7 cellular contexts compared by ENCODE assay signal in genomic region chr21:37761406-37761805, GRCh38.
DNase-seq lines count a peak whose midpoint lies in the region; ATAC-seq, FAIRE-seq and TF ChIP-seq lines count a peak whose summit lies in the region.
"Not testable (repeated sequence)": the region's sequence is repeated elsewhere in the genome, so short reads cannot be mapped to it uniquely, and the experiment has no call there.

No MANE protein-coding gene starts in this region.

- not testable (repeated sequence) for H3K4ac ChIP-seq in IMR-90 (ENCODE audit: low read depth, low read length); trophoblast cell (ENCODE audit: low read depth, low read length)

- not testable (repeated sequence) for H3K27ac ChIP-seq in IMR-90 (ENCODE audit: insufficient read depth, low read length); K562 (ENCODE audit: extremely low read depth, low read depth, low read length); endodermal cell (ENCODE audit: low read depth, low read length); HepG2 (ENCODE audit: extremely low read length, insufficient read depth, low read length); trophoblast cell (ENCODE audit: low read depth, low read length)

- DNase-seq in D721Med (ENCODE audit: insufficient read length, low spot score); GM18507 (ENCODE audit: extremely low spot score, insufficient read length, low read depth); IMR-90; K562 (ENCODE audit: extremely low read depth in 1 of 4, low spot score in 3 of 4); HepG2 (ENCODE audit: low spot score); trophoblast cell: not testable (repeated sequence)
- DNase-seq in endodermal cell: peak; percentile 1

- not testable (repeated sequence) for H2BK120ac ChIP-seq in IMR-90 (ENCODE audit: low read depth, low read length); trophoblast cell (ENCODE audit: insufficient read depth, low read length, poor library complexity)

- WGBS in IMR-90 (ENCODE audit: extremely low coverage in 2 of 2, insufficient read length in 1 of 2), 2 experiments: 93 to 100% methylated on average over 3 of the region's 4 CpGs
- WGBS in K562 (ENCODE audit: insufficient coverage, low coverage, missing lambda C conversion rate): 0% methylated on average over 4 of the region's 4 CpGs
- WGBS in endodermal cell (ENCODE audit: insufficient coverage in 1 of 2, insufficient read length in 1 of 2), 2 experiments: 79% methylated on average over 4 of the region's 4 CpGs
- WGBS in HepG2 (ENCODE audit: low lambda C conversion rate): 13% methylated on average over 4 of the region's 4 CpGs
- WGBS in trophoblast cell (ENCODE audit: extremely low coverage, insufficient coverage, insufficient read length): 100% methylated on average over 3 of the region's 4 CpGs

- not testable (repeated sequence) for H4K91ac ChIP-seq in IMR-90 (ENCODE audit: insufficient read depth, low read depth, low read length); trophoblast cell (ENCODE audit: low read depth, low read length)

- CTCF ChIA-PET in IMR-90 (lab: Yijun Ruan, JAX); K562 (lab: Yijun Ruan, JAX; ENCODE audit: low intra/inter-chr PET ratio); HepG2 (lab: Yijun Ruan, JAX; ENCODE audit: low intra/inter-chr PET ratio, low total read pairs): not testable (repeated sequence)

- not testable (repeated sequence) for H3K9me3 Mint-ChIP-seq in endodermal cell

- H3K9me1 ChIP-seq in IMR-90 (ENCODE audit: insufficient read depth, low read length); K562 (ENCODE audit: control insufficient read depth, insufficient read depth, low read length): not testable (repeated sequence)

- not testable (repeated sequence) for H3K4me2 ChIP-seq in IMR-90 (ENCODE audit: low read depth, low read length); K562 (ENCODE audit: insufficient read depth, low read length); HepG2 (ENCODE audit: low read depth, low read length); trophoblast cell (ENCODE audit: low read length)

- not testable (repeated sequence) for H3K4me1 Mint-ChIP-seq in endodermal cell

- BruUV-seq in IMR-90 (replicated peaks; lab: Mats Ljungman, UMichigan); K562 (replicated peaks; lab: Mats Ljungman, UMichigan); HepG2 (replicated peaks; lab: Mats Ljungman, UMichigan): not testable (repeated sequence)

- not testable (repeated sequence) for ATAC-seq in IMR-90 (ENCODE audit: low read depth); K562; HepG2

- dilution Hi-C loops in IMR-90 (cut with HindIII; ENCODE audit: low sequenced_read_pairs, unreplicated experiment): not testable (repeated sequence)

- not testable (repeated sequence) for H3K18ac ChIP-seq in IMR-90 (ENCODE audit: low read depth, low read length); trophoblast cell (ENCODE audit: low read length)

- H2BK5ac ChIP-seq in IMR-90 (ENCODE audit: low read depth, low read length, poor library complexity, severe bottlenecking): peak overlapping the region; percentile 89
- not testable (repeated sequence) for H2BK5ac ChIP-seq in trophoblast cell (ENCODE audit: low read depth, low read length, poor library complexity)

- TF ChIP-seq POLR2A in IMR-90 (IDR thresholded peaks at IDR 0.05; ENCODE audit: low read depth, low read length); K562 (conservative IDR thresholded peaks at IDR 0.05); HepG2 (IDR thresholded peaks at IDR 0.05; ENCODE audit: insufficient read depth in 1 of 2, low read depth in 2 of 2, low read length in 2 of 2): not testable (repeated sequence)

- H3K79me1 ChIP-seq in IMR-90 (ENCODE audit: low read depth in 1 of 2, low read length in 2 of 2); trophoblast cell (ENCODE audit: low read length): not testable (repeated sequence)

- H2AK5ac ChIP-seq in IMR-90 (ENCODE audit: low read depth, low read length); trophoblast cell (ENCODE audit: low read length): not testable (repeated sequence)

- H4K20me1 ChIP-seq in IMR-90 (ENCODE audit: insufficient read depth, low read length); K562 (replicated peaks; ENCODE audit: control insufficient read depth, insufficient read depth, low read length); HepG2 (ENCODE audit: insufficient read depth, low read length): not testable (repeated sequence)

- H2BK20ac ChIP-seq in IMR-90 (ENCODE audit: low read depth, low read length): not testable (repeated sequence)

- FAIRE-seq in D721Med (lab: Jason Lieb, UNC): peak; percentile 6
- FAIRE-seq in GM18507 (lab: Jason Lieb, UNC): peak; percentile 33
- peak; percentile 89 for FAIRE-seq in K562 (lab: Jason Lieb, UNC)
- FAIRE-seq in HepG2 (lab: Jason Lieb, UNC): peak; percentile 74

- not testable (repeated sequence) for H3K56ac ChIP-seq in IMR-90 (ENCODE audit: extremely low read depth, insufficient read depth, low read length)

- not testable (repeated sequence) for H4K12ac ChIP-seq in trophoblast cell (ENCODE audit: low read depth, low read length)

- H4K5ac ChIP-seq in IMR-90 (ENCODE audit: low read depth, low read length): not testable (repeated sequence)

- not testable (repeated sequence) for H3K9ac ChIP-seq in IMR-90 (ENCODE audit: low read depth, low read length); K562 (ENCODE audit: insufficient read depth in 1 of 2, low read depth in 2 of 2, low read length in 2 of 2); endodermal cell (ENCODE audit: extremely low read depth, low read length, poor library complexity, severe bottlenecking); HepG2 (ENCODE audit: insufficient read depth, low read depth, low read length); trophoblast cell (ENCODE audit: low read length)

- POLR2A ChIA-PET in IMR-90 (lab: Charles Lee; ENCODE audit: unreplicated experiment); HepG2 (lab: Yijun Ruan, JAX): not testable (repeated sequence)
- POLR2A ChIA-PET in K562 (lab: Yijun Ruan, JAX): interaction anchor here (0.7 kb wide), 1 partner anchor 10 kb away, joined by 3 read pairs; no protein-coding TSS in a partner anchor

- H3K79me2 ChIP-seq in K562 (ENCODE audit: control insufficient read depth, insufficient read depth, low read length); HepG2 (ENCODE audit: insufficient read depth, low read length); trophoblast cell (ENCODE audit: control insufficient read depth, insufficient read depth, low read length, poor library complexity): not testable (repeated sequence)

- not testable (repeated sequence) for TF ChIP-seq CTCF in D721Med (IDR thresholded peaks at IDR 0.05; ENCODE audit: insufficient read depth, missing control alignments); IMR-90 (conservative IDR thresholded peaks at IDR 0.05; ENCODE audit: low read depth, low read length); K562 (IDR thresholded peaks at IDR 0.05 in 2 of 3, conservative IDR thresholded peaks at IDR 0.05 in 1 of 3; ENCODE audit: insufficient read depth in 2 of 3, low read depth in 1 of 3, low read length in 3 of 3); endodermal cell (conservative IDR thresholded peaks at IDR 0.05); HepG2 (CRISPR knock-in tag; IDR thresholded peaks at IDR 0.05)

- not testable (repeated sequence) for H3K27ac Mint-ChIP-seq in endodermal cell

- not testable (repeated sequence) for TF ChIP-seq EP300 in K562 (IDR thresholded peaks at IDR 0.05; ENCODE audit: low read length); HepG2 (IDR thresholded peaks at IDR 0.05; ENCODE audit: low read depth in 2 of 2, low read length in 2 of 2); HepG2 (CRISPR knock-in tag; IDR thresholded peaks at IDR 0.05; ENCODE audit: borderline replicate concordance)

- H3K23ac ChIP-seq in IMR-90 (ENCODE audit: low read depth, low read length); trophoblast cell (ENCODE audit: low read length): not testable (repeated sequence)

- not testable (repeated sequence) for H3K36me3 Mint-ChIP-seq in endodermal cell (ENCODE audit: low read depth)

- intact Hi-C loops in IMR-90 (cut with micrococcal nuclease); K562 (cut with micrococcal nuclease); HepG2 (cut with micrococcal nuclease; ENCODE audit: unreplicated experiment): not testable (repeated sequence)

- not testable (repeated sequence) for H3K4me1 ChIP-seq in IMR-90 (ENCODE audit: control insufficient read depth, insufficient read depth, low read length); K562 (replicated peaks in 1 of 2; ENCODE audit: control insufficient read depth in 2 of 2, insufficient read depth in 2 of 2, low read length in 2 of 2); endodermal cell (ENCODE audit: control insufficient read depth, insufficient read depth, low read length); HepG2 (ENCODE audit: insufficient read depth, low read length); trophoblast cell (ENCODE audit: control insufficient read depth in 1 of 2, insufficient read depth in 2 of 2, low read length in 2 of 2)

- H3K4me3 ChIP-seq in IMR-90 (ENCODE audit: insufficient read depth, low read depth, low read length); K562; endodermal cell (ENCODE audit: low read length); HepG2 (replicated peaks in 1 of 3; ENCODE audit: insufficient read depth in 1 of 3, low read depth in 2 of 3, low read length in 3 of 3): not testable (repeated sequence)
- H3K4me3 ChIP-seq in trophoblast cell (ENCODE audit: low read depth, low read length): peak overlapping the region; percentile 18

- not testable (repeated sequence) for H3K4me3 Mint-ChIP-seq in endodermal cell

- not testable (repeated sequence) for H3K14ac ChIP-seq in IMR-90 (replicated peaks; ENCODE audit: low read depth, low read length); trophoblast cell (ENCODE audit: low read length)

- not testable (repeated sequence) for H2BK12ac ChIP-seq in trophoblast cell (ENCODE audit: low read length)

- not testable (repeated sequence) for H3K9me3 ChIP-seq in IMR-90 (ENCODE audit: control insufficient read depth, insufficient read depth, low read length); K562 (replicated peaks; ENCODE audit: control insufficient read depth, insufficient read depth, low read depth, low read length); endodermal cell (ENCODE audit: control insufficient read depth, low read length); HepG2 (ENCODE audit: low read length); trophoblast cell (ENCODE audit: insufficient read depth, low read depth, low read length)

- H3K27me3 Mint-ChIP-seq in endodermal cell (ENCODE audit: insufficient read depth): peaks cover 47% of the 10 kb centered on the region

- not testable (repeated sequence) for TF ChIP-seq RAD21 in IMR-90 (IDR thresholded peaks at IDR 0.05; ENCODE audit: low read length); K562 (CRISPR knock-in tag; conservative IDR thresholded peaks at IDR 0.05 in 1 of 2, IDR thresholded peaks at IDR 0.05 in 1 of 2); HepG2 (CRISPR knock-in tag; IDR thresholded peaks at IDR 0.05)

- H4K8ac ChIP-seq in IMR-90 (ENCODE audit: low read depth in 2 of 2, low read length in 2 of 2); trophoblast cell (ENCODE audit: low read depth, low read length): not testable (repeated sequence)

- not testable (repeated sequence) for H3K36me3 ChIP-seq in IMR-90 (ENCODE audit: control insufficient read depth, insufficient read depth, low read length); K562 (ENCODE audit: control insufficient read depth, insufficient read depth, low read length); endodermal cell (ENCODE audit: control insufficient read depth, insufficient read depth, low read length); HepG2 (replicated peaks in 1 of 2; ENCODE audit: control insufficient read depth in 1 of 2, insufficient read depth in 2 of 2, low read length in 2 of 2); trophoblast cell (ENCODE audit: control insufficient read depth in 1 of 2, insufficient read depth in 2 of 2, low read length in 2 of 2)

- in situ Hi-C loops in IMR-90 (cut with MboI; ENCODE audit: low sequenced_read_pairs); K562 (cut with MboI); HepG2 (cut with HindIII; ENCODE audit: extremely low pct_ligation_motif_present, low pct_unique_long_range_greater_than_20kb): not testable (repeated sequence)

- H2BK15ac ChIP-seq in IMR-90 (ENCODE audit: low read depth, low read length): 0 out of 3 replicates have a peak overlapping the region, but pooled peaks have one; percentile 58

- H2AK9ac ChIP-seq in IMR-90 (replicated peaks; ENCODE audit: low read depth, low read length, poor library complexity): not testable (repeated sequence)

- not testable (repeated sequence) for H3K27me3 ChIP-seq in IMR-90 (ENCODE audit: control insufficient read depth, insufficient read depth, low read length); HepG2 (ENCODE audit: control insufficient read depth in 1 of 2, insufficient read depth in 2 of 2, low read length in 2 of 2); trophoblast cell (ENCODE audit: insufficient read depth, low read length)
- H3K27me3 ChIP-seq in K562 (ENCODE audit: control insufficient read depth in 2 of 2, insufficient read depth in 2 of 2, low read length in 2 of 2): peaks cover 0 to 44% of the 10 kb centered on the region in 2 experiments; a peak in 3 of 5 replicates
- H3K27me3 ChIP-seq in endodermal cell (ENCODE audit: control insufficient read depth, insufficient read depth, low read length, poor library complexity, severe bottlenecking): peaks cover 56% of the 10 kb centered on the region

- peak overlapping the region; percentile 70 for H2AFZ ChIP-seq in IMR-90 (replicated peaks; ENCODE audit: low read length, poor library complexity)
- H2AFZ ChIP-seq in K562 (ENCODE audit: low read depth, low read length); HepG2 (ENCODE audit: low read length); trophoblast cell (ENCODE audit: insufficient read depth, low read length, poor library complexity): not testable (repeated sequence)
